In genomic region chr10:104665174-104665573, GRCh38 we compare ENCODE assay signal across 4 cellular contexts. TPM values are rescaled to one million over a fixed set of nuclear protein-coding genes. Genes with fewer than 3 reads are reported as not detected.
"Had no signal": no experiment of that assay in that cellular context is flagged by ENCODE, and none has a peak within 500 bp of the region (broad histone marks: within the 10 kb centered on the region; RNA-seq: fewer than 3 reads in every experiment).

No MANE protein-coding gene starts in this region.

- H3K4me3 ChIP-seq: GM12878 had no signal

- ATAC-seq: GM12878 had no signal

- DNase-seq: GDM1, GF-D8 had no signal

RNA-seq across cellular contexts. Expression of gene SORCS3, which starts 24.1 kb away (rescaled TPM):
- total RNA-seq: G401, GM12878 had no signal
